ENCODE assay signal across 19 cellular contexts in genomic region chr5:140594169-140594568, GRCh38. TPM values are rescaled to one million over a fixed set of nuclear protein-coding genes. Genes with fewer than 3 reads are reported as not detected.
DNase-seq lines count a peak whose midpoint lies in the region; ATAC-seq, FAIRE-seq and TF ChIP-seq lines count a peak whose summit lies in the region.
"Had no signal": no experiment of that assay in that cellular context is flagged by ENCODE, and none has a peak within 500 bp of the region (broad histone marks: within the 10 kb centered on the region; RNA-seq: fewer than 3 reads in every experiment).

No MANE protein-coding gene starts in this region.

- ATAC-seq in K562 (no peak), HG02610 (IDR thresholded peaks at IDR 0.05; ENCODE audit: unreplicated experiment) (no peak)
- ATAC-seq: Panc1 had no signal

- peak in 1 of 4 experiments; percentile 4 for DNase-seq in K562 (ENCODE audit: extremely low read depth in 1 of 4, low spot score in 3 of 4)
- DNase-seq in tibial artery = no peak
- DNase-seq in D721Med (ENCODE audit: insufficient read length, low spot score) = no peak
- DNase-seq: Caco-2, DMS79 treated with DMSO at 0.1 percent for 48 hours, Kasumi-1, NCI-H1105 treated with DMSO at 0.1 percent for 48 hours, NCI-H187, NCI-H446, NCI-H748 treated with DMSO at 0.1 percent for 48 hours had no signal

- TF ChIP-seq CTCF in K562 (IDR thresholded peaks at IDR 0.05 in 2 of 3, conservative IDR thresholded peaks at IDR 0.05 in 1 of 3; ENCODE audit: insufficient read depth in 2 of 3, low read depth in 1 of 3, low read length in 3 of 3) (no peak), neutrophil (IDR thresholded peaks at IDR 0.05) (no peak), tibial artery (IDR thresholded peaks at IDR 0.05) (no peak), D721Med (IDR thresholded peaks at IDR 0.05; ENCODE audit: insufficient read depth, missing control alignments) (no peak)

- no peaks in the 10 kb centered on the region for H3K9me1 ChIP-seq in K562 (ENCODE audit: control insufficient read depth, insufficient read depth, low read length)

- no peaks in the 10 kb centered on the region for H4K20me1 ChIP-seq in BLaER1 treated with 17β-estradiol and CSF1 and Interleukin-3, amounts not matched to agents 10 nM and 100 nM
- H4K20me1 ChIP-seq in K562 (replicated peaks; ENCODE audit: control insufficient read depth, insufficient read depth, low read length) = no peaks in the 10 kb centered on the region

- in situ Hi-C loops in K562 (cut with MboI) = no loop called here

- peaks cover 0 to 20% (median 0%) of the 10 kb centered on the region in 11 experiments; a peak in 4 of 22 replicates for H3K36me3 ChIP-seq in BLaER1 treated with 17β-estradiol and CSF1 and Interleukin-3, amounts not matched to agents 10 nM and 100 nM
- H3K36me3 ChIP-seq in K562 (ENCODE audit: control insufficient read depth, insufficient read depth, low read length) (no peaks in the 10 kb centered on the region), neutrophil (no peaks in the 10 kb centered on the region), tibial artery (no peaks in the 10 kb centered on the region)

- intact Hi-C loops in K562 (cut with micrococcal nuclease) = no loop called here
- intact Hi-C loops in tibial artery (cut with DNase I; ENCODE audit: low total_unique reads) = no loop called here

- FAIRE-seq in K562 (lab: Jason Lieb, UNC) (no peak), D721Med (lab: Jason Lieb, UNC) (no peak)
- FAIRE-seq: G401.6, GM12891, GM19239 had no signal

- peak overlapping the region in 6 of 11 experiments; percentile 55 to 99 (median 90); a peak in 12 of 22 replicates for H3K27ac ChIP-seq in BLaER1 treated with 17β-estradiol and CSF1 and Interleukin-3, amounts not matched to agents 10 nM and 100 nM
- no peak overlapping the region for H3K27ac ChIP-seq in K562 (ENCODE audit: extremely low read depth, low read depth, low read length)
- peak overlapping the region; percentile 93 for H3K27ac ChIP-seq in neutrophil
- H3K27ac ChIP-seq in tibial artery = no peak overlapping the region
- H3K27ac ChIP-seq: C4-2B had no signal

- no TSS peak for BruUV-seq in K562 (replicated peaks; lab: Mats Ljungman, UMichigan)

- TF ChIP-seq RAD21 in K562 (CRISPR knock-in tag; conservative IDR thresholded peaks at IDR 0.05 in 1 of 2, IDR thresholded peaks at IDR 0.05 in 1 of 2) = no peak

- CTCF ChIA-PET in K562 (lab: Yijun Ruan, JAX; ENCODE audit: low intra/inter-chr PET ratio) = no interaction called here

- peak overlapping the region in 5 of 11 experiments; percentile 36 to 93 (median 68); a peak in 8 of 22 replicates for H3K9ac ChIP-seq in BLaER1 treated with 17β-estradiol and CSF1 and Interleukin-3, amounts not matched to agents 10 nM and 100 nM
- H3K9ac ChIP-seq in K562 (ENCODE audit: insufficient read depth in 1 of 2, low read depth in 2 of 2, low read length in 2 of 2) = peak overlapping the region in 1 of 2 experiments; percentile 38; a peak in 1 of 4 replicates

- no peak overlapping the region for H2AFZ ChIP-seq in K562 (ENCODE audit: low read depth, low read length)

- no peak for TF ChIP-seq POLR2A in K562 (conservative IDR thresholded peaks at IDR 0.05)

- peak overlapping the region in 3 of 10 experiments; percentile 27 to 34 (median 27); a peak in 3 of 20 replicates for H3K4me3 ChIP-seq in BLaER1 treated with 17β-estradiol and CSF1 and Interleukin-3, amounts not matched to agents 10 nM and 100 nM
- H3K4me3 ChIP-seq in K562 = no peak overlapping the region
- no peak overlapping the region for H3K4me3 ChIP-seq in neutrophil (ENCODE audit: low read depth in 1 of 2, low read length in 1 of 2)
- no peak overlapping the region for H3K4me3 ChIP-seq in tibial artery

- H3K4me1 ChIP-seq in BLaER1 treated with 17β-estradiol and CSF1 and Interleukin-3, amounts not matched to agents 10 nM and 100 nM = peaks cover 0 to 94% (median 52%) of the 10 kb centered on the region in 10 experiments; a peak in 15 of 20 replicates
- H3K4me1 ChIP-seq in K562 (replicated peaks in 1 of 2; ENCODE audit: control insufficient read depth in 2 of 2, insufficient read depth in 2 of 2, low read length in 2 of 2) (peaks cover 3 to 4% of the 10 kb centered on the region in 2 experiments; a peak in 1 of 5 replicates), neutrophil (ENCODE audit: control insufficient read depth in 1 of 2, insufficient read depth in 1 of 2, low read depth in 1 of 2, low read length in 1 of 2) (peaks cover 77 to 79% of the 10 kb centered on the region in 2 experiments), tibial artery (peaks cover 0 to 9% (median 2%) of the 10 kb centered on the region in 4 donors)
- H3K4me1 ChIP-seq: Caco-2 had no signal

- TF ChIP-seq EP300 in K562 (IDR thresholded peaks at IDR 0.05; ENCODE audit: low read length) = no peak

- H3K79me2 ChIP-seq in K562 (ENCODE audit: control insufficient read depth, insufficient read depth, low read length) = no peaks in the 10 kb centered on the region

- 33% methylated on average over 5 of the region's 6 CpGs for WGBS in K562 (ENCODE audit: insufficient coverage, low coverage, missing lambda C conversion rate)

- peaks cover 0 to 8% (median 0%) of the 10 kb centered on the region in 11 experiments; a peak in 2 of 22 replicates for H3K9me3 ChIP-seq in BLaER1 treated with 17β-estradiol and CSF1 and Interleukin-3, amounts not matched to agents 10 nM and 100 nM (replicated peaks in 1 of 11)
- no peaks in the 10 kb centered on the region for H3K9me3 ChIP-seq in K562 (replicated peaks; ENCODE audit: control insufficient read depth, insufficient read depth, low read depth, low read length)
- no peaks in the 10 kb centered on the region for H3K9me3 ChIP-seq in neutrophil
- H3K9me3 ChIP-seq in tibial artery = no peaks in the 10 kb centered on the region
- H3K9me3 ChIP-seq: Caco-2 had no signal

- POLR2A ChIA-PET in K562 (lab: Yijun Ruan, JAX) = no interaction called here

- H3K4me2 ChIP-seq in BLaER1 treated with 17β-estradiol and CSF1 and Interleukin-3, amounts not matched to agents 10 nM and 100 nM = peak overlapping the region in 5 of 11 experiments; percentile 83 to 98 (median 92); a peak in 10 of 22 replicates
- H3K4me2 ChIP-seq in K562 (ENCODE audit: insufficient read depth, low read length) = no peak overlapping the region

- no peaks in the 10 kb centered on the region for H3K27me3 ChIP-seq in BLaER1 treated with 17β-estradiol and CSF1 and Interleukin-3, amounts not matched to agents 10 nM and 100 nM
- H3K27me3 ChIP-seq in K562 (ENCODE audit: control insufficient read depth in 2 of 2, insufficient read depth in 2 of 2, low read length in 2 of 2) (no peaks in the 10 kb centered on the region), neutrophil (no peaks in the 10 kb centered on the region), tibial artery (no peaks in the 10 kb centered on the region)

RNA-seq across cellular contexts. Expression of gene SLC35A4, which starts 29.5 kb away (rescaled TPM):
- 37.3 and 95.2 TPM in 2 replicates for total RNA-seq in K562 (2011; cell fraction: chromatin; rRNA removed; ENCODE audit: low replicate concordance)
- total RNA-seq in K562 (2011; cell fraction: nucleolus; rRNA removed) = 37.6 and 42.7 TPM in 2 replicates
- total RNA-seq in K562 (2011; cell fraction: nucleoplasm; rRNA removed) = 57.9 and 59.2 TPM in 2 replicates
- 21.8 and 37.3 TPM in 2 replicates for total RNA-seq in K562 (2014; rRNA removed)
- 23.8 and 26.1 TPM in 2 replicates for total RNA-seq in K562 (2014; rRNA removed; fragmentation: Illumina TruSeq; extraction: Trizol)
- total RNA-seq in K562 (2015; rRNA removed; fragmentation: Illumina TruSeq; extraction: Trizol) = 23.9 and 24.8 TPM in 2 replicates
- 115 and 125 TPM in 2 replicates for total RNA-seq in K562 (2021)
- polyA plus RNA-seq in K562 (2011; rRNA removed) = 110 and 134 TPM in 2 replicates
- polyA plus RNA-seq in K562 (2011; cell fraction: cytosol; rRNA removed) = 159 and 169 TPM in 2 replicates
- polyA plus RNA-seq in K562 (2011; cell fraction: nucleus; rRNA removed) = 65.9 and 94.9 TPM in 2 replicates
- 118 and 226 TPM in 2 replicates for polyA plus RNA-seq in K562 (2012)
- polyA plus RNA-seq in K562 (2014; fragmentation: Illumina TruSeq; extraction: Trizol) = 141 and 171 TPM in 2 replicates
- 10 to 100 TPM; 30.0 to 42.5 TPM for polyA plus RNA-seq in K562 (2014; fragmentation: Nextera tagmentation; extraction: Ambion mirVana)
- polyA plus RNA-seq in K562 (2014; rRNA removed) = 62.2 and 69.6 TPM in 2 replicates
- polyA minus RNA-seq in K562 (2011; rRNA and poly(A)+ RNA removed) = 78.8 and 99.8 TPM in 2 replicates
- polyA minus RNA-seq in K562 (2011; cell fraction: cytosol; rRNA and poly(A)+ RNA removed) = 34.6 and 53.7 TPM in 2 replicates
- 18.6 and 24.8 TPM in 2 replicates for polyA minus RNA-seq in K562 (2011; cell fraction: nucleus; rRNA and poly(A)+ RNA removed)

RNA-seq across cellular contexts. Expression of gene APBB3, which starts 29.8 kb away (rescaled TPM):
- total RNA-seq in K562 (2011; cell fraction: chromatin; rRNA removed; ENCODE audit: low replicate concordance) = 125 and 232 TPM in 2 replicates
- 136 and 142 TPM in 2 replicates for total RNA-seq in K562 (2011; cell fraction: nucleolus; rRNA removed)
- total RNA-seq in K562 (2011; cell fraction: nucleoplasm; rRNA removed) = 117 and 134 TPM in 2 replicates
- total RNA-seq in K562 (2014; rRNA removed) (9.9 and 12.1 TPM in 2 replicates), K562 (2014; rRNA removed; fragmentation: Illumina TruSeq; extraction: Trizol) (5.4 and 6.4 TPM in 2 replicates), K562 (2015; rRNA removed; fragmentation: Illumina TruSeq; extraction: Trizol) (5.7 and 6.0 TPM in 2 replicates), K562 (2021) (14.3 and 18.7 TPM in 2 replicates)
- polyA plus RNA-seq in K562 (2011; rRNA removed) (20.5 and 40.7 TPM in 2 replicates), K562 (2014; fragmentation: Illumina TruSeq; extraction: Trizol) (9.5 TPM in 2 replicates), K562 (2014; fragmentation: Nextera tagmentation; extraction: Ambion mirVana) (under 1 TPM; 0.17 to 0.67 TPM), K562 (2014; rRNA removed) (24.3 and 25.8 TPM in 2 replicates)
- 17.1 and 26.5 TPM in 2 replicates for polyA plus RNA-seq in K562 (2011; cell fraction: cytosol; rRNA removed)
- 270 and 329 TPM in 2 replicates for polyA plus RNA-seq in K562 (2011; cell fraction: nucleus; rRNA removed)
- 13.3 and 31.2 TPM in 2 replicates for polyA plus RNA-seq in K562 (2012)
- 14.5 and 17.3 TPM in 2 replicates for polyA minus RNA-seq in K562 (2011; rRNA and poly(A)+ RNA removed)
- polyA minus RNA-seq in K562 (2011; cell fraction: cytosol; rRNA and poly(A)+ RNA removed) = 4.3 and 8.7 TPM in 2 replicates
- 44.6 and 58.9 TPM in 2 replicates for polyA minus RNA-seq in K562 (2011; cell fraction: nucleus; rRNA and poly(A)+ RNA removed)

RNA-seq across cellular contexts. Expression of gene SRA1, which starts 36.9 kb away (rescaled TPM):
- total RNA-seq in K562 (2011; cell fraction: chromatin; rRNA removed; ENCODE audit: low replicate concordance) = 44.2 and 57.1 TPM in 2 replicates
- 30.1 and 33.9 TPM in 2 replicates for total RNA-seq in K562 (2011; cell fraction: nucleolus; rRNA removed)
- total RNA-seq in K562 (2011; cell fraction: nucleoplasm; rRNA removed) = 35.3 and 37.7 TPM in 2 replicates
- 45.0 and 58.1 TPM in 2 replicates for total RNA-seq in K562 (2014; rRNA removed)
- total RNA-seq in K562 (2014; rRNA removed; fragmentation: Illumina TruSeq; extraction: Trizol) = 31.6 and 31.8 TPM in 2 replicates
- 30.5 and 35.2 TPM in 2 replicates for total RNA-seq in K562 (2015; rRNA removed; fragmentation: Illumina TruSeq; extraction: Trizol)
- total RNA-seq in K562 (2021) = 45.8 and 47.4 TPM in 2 replicates
- polyA plus RNA-seq in K562 (2011; rRNA removed) = 38.8 and 41.3 TPM in 2 replicates
- 33.4 and 34.1 TPM in 2 replicates for polyA plus RNA-seq in K562 (2011; cell fraction: cytosol; rRNA removed)
- polyA plus RNA-seq in K562 (2011; cell fraction: nucleus; rRNA removed) = 40.8 and 53.9 TPM in 2 replicates
- polyA plus RNA-seq in K562 (2012) = 36.1 and 39.8 TPM in 2 replicates
- polyA plus RNA-seq in K562 (2014; fragmentation: Illumina TruSeq; extraction: Trizol) = 43.6 and 49.5 TPM in 2 replicates
- polyA plus RNA-seq in K562 (2014; fragmentation: Nextera tagmentation; extraction: Ambion mirVana) = 10 to 100 TPM; 24.1 to 33.6 TPM
- polyA plus RNA-seq in K562 (2014; rRNA removed) = 44.4 and 50.8 TPM in 2 replicates
- 19.8 and 24.2 TPM in 2 replicates for polyA minus RNA-seq in K562 (2011; rRNA and poly(A)+ RNA removed)
- polyA minus RNA-seq in K562 (2011; cell fraction: cytosol; rRNA and poly(A)+ RNA removed) = 17.1 and 24.6 TPM in 2 replicates
- polyA minus RNA-seq in K562 (2011; cell fraction: nucleus; rRNA and poly(A)+ RNA removed) = 13.3 and 20.3 TPM in 2 replicates

RNA-seq across cellular contexts. Expression of gene CD14, which starts 38.8 kb away (rescaled TPM):
- total RNA-seq in K562 (2011; cell fraction: chromatin; rRNA removed; ENCODE audit: low replicate concordance) = 0.39 and 0.46 TPM in 2 replicates
- 0.26 and 0.33 TPM in 2 replicates for total RNA-seq in K562 (2011; cell fraction: nucleolus; rRNA removed)
- total RNA-seq in K562 (2011; cell fraction: nucleoplasm; rRNA removed) = 0.51 TPM in 1 of 2 replicates, not detected in the other
- total RNA-seq in K562 (2014; rRNA removed) (0.09 TPM in 1 of 2 replicates, not detected in the other), K562 (2014; rRNA removed; fragmentation: Illumina TruSeq; extraction: Trizol) (0.07 TPM in 1 of 2 replicates, not detected in the other), K562 (2015; rRNA removed; fragmentation: Illumina TruSeq; extraction: Trizol) (0.14 and 0.15 TPM in 2 replicates), K562 (2021) (0.31 and 0.47 TPM in 2 replicates)
- polyA plus RNA-seq in K562 (2011; rRNA removed) (0.13 and 0.23 TPM in 2 replicates), K562 (2014; fragmentation: Illumina TruSeq; extraction: Trizol) (not detected in 2 replicates), K562 (2014; fragmentation: Nextera tagmentation; extraction: Ambion mirVana) (under 1 TPM in 1 of 2 experiments, not detected in 1; 0.15 TPM), K562 (2014; rRNA removed) (0.32 and 1.0 TPM in 2 replicates)
- polyA plus RNA-seq in K562 (2011; cell fraction: cytosol; rRNA removed) = 0.28 and 0.47 TPM in 2 replicates
- polyA plus RNA-seq in K562 (2011; cell fraction: nucleus; rRNA removed) = 0.11 and 0.67 TPM in 2 replicates
- polyA plus RNA-seq in K562 (2012) = 0.17 and 0.29 TPM in 2 replicates
- not detected in 2 replicates for polyA minus RNA-seq in K562 (2011; rRNA and poly(A)+ RNA removed)
- not detected in 2 replicates for polyA minus RNA-seq in K562 (2011; cell fraction: cytosol; rRNA and poly(A)+ RNA removed)
- 0.22 and 0.27 TPM in 2 replicates for polyA minus RNA-seq in K562 (2011; cell fraction: nucleus; rRNA and poly(A)+ RNA removed)
- total RNA-seq: A172 had no signal

RNA-seq across cellular contexts. Expression of gene TMCO6, which starts 45.1 kb away (rescaled TPM):
- total RNA-seq in K562 (2011; cell fraction: chromatin; rRNA removed; ENCODE audit: low replicate concordance) = 97.2 and 222 TPM in 2 replicates
- 127 and 130 TPM in 2 replicates for total RNA-seq in K562 (2011; cell fraction: nucleolus; rRNA removed)
- total RNA-seq in K562 (2011; cell fraction: nucleoplasm; rRNA removed) = 107 and 115 TPM in 2 replicates
- total RNA-seq in K562 (2014; rRNA removed) (21.4 and 32.9 TPM in 2 replicates), K562 (2014; rRNA removed; fragmentation: Illumina TruSeq; extraction: Trizol) (8.3 and 10.3 TPM in 2 replicates), K562 (2015; rRNA removed; fragmentation: Illumina TruSeq; extraction: Trizol) (10.6 and 11.5 TPM in 2 replicates), K562 (2021) (23.5 and 24.4 TPM in 2 replicates)
- polyA plus RNA-seq in K562 (2011; rRNA removed) (26.9 and 28.5 TPM in 2 replicates), K562 (2014; fragmentation: Illumina TruSeq; extraction: Trizol) (16.7 and 18.0 TPM in 2 replicates), K562 (2014; fragmentation: Nextera tagmentation; extraction: Ambion mirVana) (1 to 10 TPM; 3.4 to 5.1 TPM), K562 (2014; rRNA removed) (32.5 and 46.4 TPM in 2 replicates)
- 29.2 and 30.3 TPM in 2 replicates for polyA plus RNA-seq in K562 (2011; cell fraction: cytosol; rRNA removed)
- 196 and 262 TPM in 2 replicates for polyA plus RNA-seq in K562 (2011; cell fraction: nucleus; rRNA removed)
- 18.6 and 22.1 TPM in 2 replicates for polyA plus RNA-seq in K562 (2012)
- polyA minus RNA-seq in K562 (2011; rRNA and poly(A)+ RNA removed) = 11.5 and 15.9 TPM in 2 replicates
- polyA minus RNA-seq in K562 (2011; cell fraction: cytosol; rRNA and poly(A)+ RNA removed) = 6.1 and 10.0 TPM in 2 replicates
- 49.9 and 56.8 TPM in 2 replicates for polyA minus RNA-seq in K562 (2011; cell fraction: nucleus; rRNA and poly(A)+ RNA removed)

Comparison
In these comparisons a context has a peak if more than half of its experiments do, and no peak if none do; other contexts are left out.
1. H3K27ac ChIP-seq: peak in BLaER1 treated with 17β-estradiol and CSF1 and Interleukin-3, amounts not matched to agents 10 nM and 100 nM (6 of 11) and neutrophil (single experiment); none in K562 (single experiment) and tibial artery (0 of 2).